Comparison of ENCODE assay signal across 1 cellular context in the genomic region with DNA sequence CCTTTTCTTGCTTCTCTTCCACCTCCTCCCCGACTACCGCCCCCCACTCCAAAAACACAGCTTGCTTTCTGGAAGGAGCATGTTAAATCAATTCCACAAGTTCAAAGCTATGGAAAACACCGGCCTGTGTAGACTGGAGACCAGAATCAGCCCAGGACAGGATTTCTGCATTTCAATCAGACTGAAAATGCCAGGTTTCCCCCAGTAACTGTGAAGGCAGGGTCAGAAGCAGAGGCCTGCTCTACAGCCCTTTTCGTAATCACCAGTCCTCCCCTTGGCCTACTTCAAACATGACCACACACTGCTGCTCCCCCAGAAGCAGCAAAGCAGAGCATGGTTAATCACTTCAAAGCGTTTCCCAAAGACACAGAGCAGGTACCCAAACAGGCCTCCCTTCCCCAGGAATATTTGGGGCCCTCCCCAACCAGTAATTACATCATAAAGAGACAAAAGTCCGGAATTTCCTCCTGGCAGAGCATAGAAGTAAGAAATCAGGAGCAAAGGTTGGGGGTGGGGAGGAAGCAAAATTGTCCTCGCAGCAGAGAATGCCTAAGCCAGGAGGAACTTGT.
TF ChIP-seq lines count a peak whose summit lies in the region.

No MANE protein-coding gene starts in this region.

TF ChIP-seq in HepG2, 621 proteins besides CTCF, POLR2A, EP300 and RAD21 (continued from another document and continues in another):
- TF ChIP-seq, protein P1, sequence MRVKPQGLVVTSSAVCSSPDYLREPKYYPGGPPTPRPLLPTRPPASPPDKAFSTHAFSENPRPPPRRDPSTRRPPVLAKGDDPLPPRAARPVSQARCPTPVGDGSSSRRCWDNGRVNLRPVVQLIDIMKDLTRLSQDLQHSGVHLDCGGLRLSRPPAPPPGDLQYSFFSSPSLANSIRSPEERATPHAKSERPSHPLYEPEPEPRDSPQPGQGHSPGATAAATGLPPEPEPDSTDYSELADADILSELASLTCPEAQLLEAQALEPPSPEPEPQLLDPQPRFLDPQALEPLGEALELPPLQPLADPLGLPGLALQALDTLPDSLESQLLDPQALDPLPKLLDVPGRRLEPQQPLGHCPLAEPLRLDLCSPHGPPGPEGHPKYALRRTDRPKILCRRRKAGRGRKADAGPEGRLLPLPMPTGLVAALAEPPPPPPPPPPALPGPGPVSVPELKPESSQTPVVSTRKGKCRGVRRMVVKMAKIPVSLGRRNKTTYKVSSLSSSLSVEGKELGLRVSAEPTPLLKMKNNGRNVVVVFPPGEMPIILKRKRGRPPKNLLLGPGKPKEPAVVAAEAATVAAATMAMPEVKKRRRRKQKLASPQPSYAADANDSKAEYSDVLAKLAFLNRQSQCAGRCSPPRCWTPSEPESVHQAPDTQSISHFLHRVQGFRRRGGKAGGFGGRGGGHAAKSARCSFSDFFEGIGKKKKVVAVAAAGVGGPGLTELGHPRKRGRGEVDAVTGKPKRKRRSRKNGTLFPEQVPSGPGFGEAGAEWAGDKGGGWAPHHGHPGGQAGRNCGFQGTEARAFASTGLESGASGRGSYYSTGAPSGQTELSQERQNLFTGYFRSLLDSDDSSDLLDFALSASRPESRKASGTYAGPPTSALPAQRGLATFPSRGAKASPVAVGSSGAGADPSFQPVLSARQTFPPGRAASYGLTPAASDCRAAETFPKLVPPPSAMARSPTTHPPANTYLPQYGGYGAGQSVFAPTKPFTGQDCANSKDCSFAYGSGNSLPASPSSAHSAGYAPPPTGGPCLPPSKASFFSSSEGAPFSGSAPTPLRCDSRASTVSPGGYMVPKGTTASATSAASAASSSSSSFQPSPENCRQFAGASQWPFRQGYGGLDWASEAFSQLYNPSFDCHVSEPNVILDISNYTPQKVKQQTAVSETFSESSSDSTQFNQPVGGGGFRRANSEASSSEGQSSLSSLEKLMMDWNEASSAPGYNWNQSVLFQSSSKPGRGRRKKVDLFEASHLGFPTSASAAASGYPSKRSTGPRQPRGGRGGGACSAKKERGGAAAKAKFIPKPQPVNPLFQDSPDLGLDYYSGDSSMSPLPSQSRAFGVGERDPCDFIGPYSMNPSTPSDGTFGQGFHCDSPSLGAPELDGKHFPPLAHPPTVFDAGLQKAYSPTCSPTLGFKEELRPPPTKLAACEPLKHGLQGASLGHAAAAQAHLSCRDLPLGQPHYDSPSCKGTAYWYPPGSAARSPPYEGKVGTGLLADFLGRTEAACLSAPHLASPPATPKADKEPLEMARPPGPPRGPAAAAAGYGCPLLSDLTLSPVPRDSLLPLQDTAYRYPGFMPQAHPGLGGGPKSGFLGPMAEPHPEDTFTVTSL (CRISPR knock-in tag; IDR thresholded peaks at IDR 0.05; ENCODE audit: borderline replicate concordance), result peak; percentile 89; the same call in 1 of the 2 replicates
- TF ChIP-seq, protein P2, sequence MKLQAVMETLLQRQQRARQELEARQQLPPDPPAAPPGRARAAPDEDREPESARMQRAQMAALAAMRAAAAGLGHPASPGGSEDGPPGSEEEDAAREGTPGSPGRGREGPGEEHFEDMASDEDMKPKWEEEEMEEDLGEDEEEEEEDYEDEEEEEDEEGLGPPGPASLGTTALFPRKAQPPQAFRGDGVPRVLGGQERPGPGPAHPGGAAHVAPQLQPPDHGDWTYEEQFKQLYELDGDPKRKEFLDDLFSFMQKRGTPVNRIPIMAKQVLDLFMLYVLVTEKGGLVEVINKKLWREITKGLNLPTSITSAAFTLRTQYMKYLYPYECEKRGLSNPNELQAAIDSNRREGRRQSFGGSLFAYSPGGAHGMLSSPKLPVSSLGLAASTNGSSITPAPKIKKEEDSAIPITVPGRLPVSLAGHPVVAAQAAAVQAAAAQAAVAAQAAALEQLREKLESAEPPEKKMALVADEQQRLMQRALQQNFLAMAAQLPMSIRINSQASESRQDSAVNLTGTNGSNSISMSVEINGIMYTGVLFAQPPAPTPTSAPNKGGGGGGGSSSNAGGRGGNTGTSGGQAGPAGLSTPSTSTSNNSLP (IDR thresholded peaks at IDR 0.05; ENCODE audit: low read depth, low read length), result 0 out of 2 replicates have a peak, but pooled peaks have one; percentile 85
- TF ChIP-seq SMARCE1 (IDR thresholded peaks at IDR 0.05; ENCODE audit: borderline replicate concordance) (no peak), GTF2F1 (IDR thresholded peaks at IDR 0.05; ENCODE audit: low read length) (no peak), ZNF564 (CRISPR knock-in tag; IDR thresholded peaks at IDR 0.05) (peak; percentile 86; the same call in 1 of the 2 replicates), ZNF761 (CRISPR knock-in tag; conservative IDR thresholded peaks at IDR 0.05) (peak; percentile 25; the same call in 1 of the 2 replicates), TAF1 (CRISPR knock-in tag; IDR thresholded peaks at IDR 0.05) (no peak), NCOA2 (CRISPR knock-in tag; IDR thresholded peaks at IDR 0.05) (peak; percentile 87), ZNF569 (CRISPR knock-in tag; IDR thresholded peaks at IDR 0.05; ENCODE audit: borderline replicate concordance) (no peak), ETV6 (CRISPR knock-in tag; conservative IDR thresholded peaks at IDR 0.05) (no peak), ZNF788 (CRISPR knock-in tag; IDR thresholded peaks at IDR 0.05; ENCODE audit: borderline replicate concordance) (peak; percentile 64; the same call in 1 of the 2 replicates), ZSCAN12 (CRISPR knock-in tag; IDR thresholded peaks at IDR 0.05) (peak; percentile 90), TARDBP (CRISPR knock-in tag; IDR thresholded peaks at IDR 0.05) (peak; percentile 86), RARA (CRISPR knock-in tag; IDR thresholded peaks at IDR 0.05) (peak; percentile 89), ZNF790 (CRISPR knock-in tag; IDR thresholded peaks at IDR 0.05; ENCODE audit: borderline replicate concordance) (peak; percentile 74; the same call in 1 of the 2 replicates), ZNF841 (CRISPR knock-in tag; IDR thresholded peaks at IDR 0.05; ENCODE audit: borderline replicate concordance) (peak; percentile 38; the same call in 1 of the 2 replicates), HOXA5 (CRISPR knock-in tag; IDR thresholded peaks at IDR 0.05) (no peak; the same call in 1 of the 2 replicates), KDM5A (IDR thresholded peaks at IDR 0.05; ENCODE audit: borderline replicate concordance, low read length) (no peak; the same call in 1 of the 2 replicates), KMT2B (CRISPR knock-in tag; IDR thresholded peaks at IDR 0.05) (peak; percentile 44; the same call in 1 of the 2 replicates), MBD4 (IDR thresholded peaks at IDR 0.05; ENCODE audit: borderline replicate concordance, low read length) (peak; percentile 52; the same call in 1 of the 2 replicates), NFYC (CRISPR knock-in tag; IDR thresholded peaks at IDR 0.05) (no peak; the same call in 1 of the 2 replicates), KDM6A (CRISPR knock-in tag; IDR thresholded peaks at IDR 0.05; ENCODE audit: low read depth) (peak; percentile 74; the same call in 1 of the 2 replicates), HCFC1 (IDR thresholded peaks at IDR 0.05; ENCODE audit: low read depth, low read length) (no peak), NFIB (CRISPR knock-in tag; IDR thresholded peaks at IDR 0.05; ENCODE audit: borderline replicate concordance) (no peak), ZNF335 (CRISPR knock-in tag; IDR thresholded peaks at IDR 0.05) (peak; percentile 77), CHD4 (IDR thresholded peaks at IDR 0.05; ENCODE audit: borderline replicate concordance, low read length) (0 out of 2 replicates have a peak, but pooled peaks have one; percentile 70), NR2F6 (IDR thresholded peaks at IDR 0.05) (peak; percentile 76), NR2F6 (CRISPR knock-in tag; IDR thresholded peaks at IDR 0.05) (peak; percentile 86), JARID2 (CRISPR knock-in tag; IDR thresholded peaks at IDR 0.05; ENCODE audit: insufficient replicate concordance) (no peak), ZNF75D (CRISPR knock-in tag; IDR thresholded peaks at IDR 0.05; ENCODE audit: borderline replicate concordance) (no peak), ZNF652 (CRISPR knock-in tag; IDR thresholded peaks at IDR 0.05; ENCODE audit: borderline replicate concordance, low read depth) (no peak; the same call in 1 of the 2 replicates), RCOR2 (CRISPR knock-in tag; IDR thresholded peaks at IDR 0.05) (peak; percentile 85), ELF3 (CRISPR knock-in tag; IDR thresholded peaks at IDR 0.05) (peak; percentile 97), PAX8 (CRISPR knock-in tag; IDR thresholded peaks at IDR 0.05; ENCODE audit: borderline replicate concordance) (0 out of 2 replicates have a peak, but pooled peaks have one; percentile 65), ZNF34 (CRISPR knock-in tag; IDR thresholded peaks at IDR 0.05; ENCODE audit: borderline replicate concordance) (peak; percentile 86; the same call in 1 of the 2 replicates), KMT2A (CRISPR knock-in tag; IDR thresholded peaks at IDR 0.05) (no peak), SOX6 (IDR thresholded peaks at IDR 0.05) (no peak), SOX6 (CRISPR knock-in tag; IDR thresholded peaks at IDR 0.05) (peak; percentile 91), EHMT2 (IDR thresholded peaks at IDR 0.05; ENCODE audit: borderline replicate concordance, low read depth, low read length) (peak; percentile 49; the same call in 1 of the 2 replicates), ZNF431 (CRISPR knock-in tag; IDR thresholded peaks at IDR 0.05; ENCODE audit: borderline replicate concordance, low read depth) (peak; percentile 38; the same call in 1 of the 2 replicates)
- TF ChIP-seq, protein P3, sequence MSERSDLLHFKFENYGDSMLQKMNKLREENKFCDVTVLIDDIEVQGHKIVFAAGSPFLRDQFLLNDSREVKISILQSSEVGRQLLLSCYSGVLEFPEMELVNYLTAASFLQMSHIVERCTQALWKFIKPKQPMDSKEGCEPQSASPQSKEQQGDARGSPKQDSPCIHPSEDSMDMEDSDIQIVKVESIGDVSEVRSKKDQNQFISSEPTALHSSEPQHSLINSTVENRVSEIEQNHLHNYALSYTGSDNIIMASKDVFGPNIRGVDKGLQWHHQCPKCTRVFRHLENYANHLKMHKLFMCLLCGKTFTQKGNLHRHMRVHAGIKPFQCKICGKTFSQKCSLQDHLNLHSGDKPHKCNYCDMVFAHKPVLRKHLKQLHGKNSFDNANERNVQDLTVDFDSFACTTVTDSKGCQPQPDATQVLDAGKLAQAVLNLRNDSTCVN (CRISPR knock-in tag; IDR thresholded peaks at IDR 0.05; ENCODE audit: borderline replicate concordance), result no peak
- TF ChIP-seq, protein P4, sequence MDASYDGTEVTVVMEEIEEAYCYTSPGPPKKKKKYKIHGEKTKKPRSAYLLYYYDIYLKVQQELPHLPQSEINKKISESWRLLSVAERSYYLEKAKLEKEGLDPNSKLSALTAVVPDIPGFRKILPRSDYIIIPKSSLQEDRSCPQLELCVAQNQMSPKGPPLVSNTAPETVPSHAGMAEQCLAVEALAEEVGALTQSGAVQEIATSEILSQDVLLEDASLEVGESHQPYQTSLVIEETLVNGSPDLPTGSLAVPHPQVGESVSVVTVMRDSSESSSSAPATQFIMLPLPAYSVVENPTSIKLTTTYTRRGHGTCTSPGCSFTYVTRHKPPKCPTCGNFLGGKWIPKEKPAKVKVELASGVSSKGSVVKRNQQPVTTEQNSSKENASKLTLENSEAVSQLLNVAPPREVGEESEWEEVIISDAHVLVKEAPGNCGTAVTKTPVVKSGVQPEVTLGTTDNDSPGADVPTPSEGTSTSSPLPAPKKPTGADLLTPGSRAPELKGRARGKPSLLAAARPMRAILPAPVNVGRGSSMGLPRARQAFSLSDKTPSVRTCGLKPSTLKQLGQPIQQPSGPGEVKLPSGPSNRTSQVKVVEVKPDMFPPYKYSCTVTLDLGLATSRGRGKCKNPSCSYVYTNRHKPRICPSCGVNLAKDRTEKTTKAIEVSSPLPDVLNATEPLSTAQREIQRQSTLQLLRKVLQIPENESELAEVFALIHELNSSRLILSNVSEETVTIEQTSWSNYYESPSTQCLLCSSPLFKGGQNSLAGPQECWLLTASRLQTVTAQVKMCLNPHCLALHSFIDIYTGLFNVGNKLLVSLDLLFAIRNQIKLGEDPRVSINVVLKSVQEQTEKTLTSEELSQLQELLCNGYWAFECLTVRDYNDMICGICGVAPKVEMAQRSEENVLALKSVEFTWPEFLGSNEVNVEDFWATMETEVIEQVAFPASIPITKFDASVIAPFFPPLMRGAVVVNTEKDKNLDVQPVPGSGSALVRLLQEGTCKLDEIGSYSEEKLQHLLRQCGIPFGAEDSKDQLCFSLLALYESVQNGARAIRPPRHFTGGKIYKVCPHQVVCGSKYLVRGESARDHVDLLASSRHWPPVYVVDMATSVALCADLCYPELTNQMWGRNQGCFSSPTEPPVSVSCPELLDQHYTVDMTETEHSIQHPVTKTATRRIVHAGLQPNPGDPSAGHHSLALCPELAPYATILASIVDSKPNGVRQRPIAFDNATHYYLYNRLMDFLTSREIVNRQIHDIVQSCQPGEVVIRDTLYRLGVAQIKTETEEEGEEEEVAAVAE (CRISPR knock-in tag; IDR thresholded peaks at IDR 0.05; ENCODE audit: borderline replicate concordance), result peak; percentile 64; the same call in 1 of the 2 replicates
- TF ChIP-seq, protein P5, sequence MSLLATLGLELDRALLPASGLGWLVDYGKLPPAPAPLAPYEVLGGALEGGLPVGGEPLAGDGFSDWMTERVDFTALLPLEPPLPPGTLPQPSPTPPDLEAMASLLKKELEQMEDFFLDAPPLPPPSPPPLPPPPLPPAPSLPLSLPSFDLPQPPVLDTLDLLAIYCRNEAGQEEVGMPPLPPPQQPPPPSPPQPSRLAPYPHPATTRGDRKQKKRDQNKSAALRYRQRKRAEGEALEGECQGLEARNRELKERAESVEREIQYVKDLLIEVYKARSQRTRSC (CRISPR knock-in tag; IDR thresholded peaks at IDR 0.05; ENCODE audit: low read depth), result no peak; the same call in 1 of the 2 replicates
- TF ChIP-seq, protein P6, sequence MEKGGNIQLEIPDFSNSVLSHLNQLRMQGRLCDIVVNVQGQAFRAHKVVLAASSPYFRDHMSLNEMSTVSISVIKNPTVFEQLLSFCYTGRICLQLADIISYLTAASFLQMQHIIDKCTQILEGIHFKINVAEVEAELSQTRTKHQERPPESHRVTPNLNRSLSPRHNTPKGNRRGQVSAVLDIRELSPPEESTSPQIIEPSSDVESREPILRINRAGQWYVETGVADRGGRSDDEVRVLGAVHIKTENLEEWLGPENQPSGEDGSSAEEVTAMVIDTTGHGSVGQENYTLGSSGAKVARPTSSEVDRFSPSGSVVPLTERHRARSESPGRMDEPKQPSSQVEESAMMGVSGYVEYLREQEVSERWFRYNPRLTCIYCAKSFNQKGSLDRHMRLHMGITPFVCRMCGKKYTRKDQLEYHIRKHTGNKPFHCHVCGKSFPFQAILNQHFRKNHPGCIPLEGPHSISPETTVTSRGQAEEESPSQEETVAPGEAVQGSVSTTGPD (CRISPR knock-in tag; IDR thresholded peaks at IDR 0.05), result peak; percentile 86
- TF ChIP-seq, protein P7, sequence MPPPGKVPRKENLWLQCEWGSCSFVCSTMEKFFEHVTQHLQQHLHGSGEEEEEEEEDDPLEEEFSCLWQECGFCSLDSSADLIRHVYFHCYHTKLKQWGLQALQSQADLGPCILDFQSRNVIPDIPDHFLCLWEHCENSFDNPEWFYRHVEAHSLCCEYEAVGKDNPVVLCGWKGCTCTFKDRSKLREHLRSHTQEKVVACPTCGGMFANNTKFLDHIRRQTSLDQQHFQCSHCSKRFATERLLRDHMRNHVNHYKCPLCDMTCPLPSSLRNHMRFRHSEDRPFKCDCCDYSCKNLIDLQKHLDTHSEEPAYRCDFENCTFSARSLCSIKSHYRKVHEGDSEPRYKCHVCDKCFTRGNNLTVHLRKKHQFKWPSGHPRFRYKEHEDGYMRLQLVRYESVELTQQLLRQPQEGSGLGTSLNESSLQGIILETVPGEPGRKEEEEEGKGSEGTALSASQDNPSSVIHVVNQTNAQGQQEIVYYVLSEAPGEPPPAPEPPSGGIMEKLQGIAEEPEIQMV (CRISPR knock-in tag; IDR thresholded peaks at IDR 0.05; ENCODE audit: low read depth), result peak; percentile 89
- TF ChIP-seq, protein P8, sequence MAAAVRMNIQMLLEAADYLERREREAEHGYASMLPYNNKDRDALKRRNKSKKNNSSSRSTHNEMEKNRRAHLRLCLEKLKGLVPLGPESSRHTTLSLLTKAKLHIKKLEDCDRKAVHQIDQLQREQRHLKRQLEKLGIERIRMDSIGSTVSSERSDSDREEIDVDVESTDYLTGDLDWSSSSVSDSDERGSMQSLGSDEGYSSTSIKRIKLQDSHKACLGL (CRISPR knock-in tag; IDR thresholded peaks at IDR 0.05), result no peak
